15 cellular contexts compared by ENCODE assay signal in the genomic region with DNA sequence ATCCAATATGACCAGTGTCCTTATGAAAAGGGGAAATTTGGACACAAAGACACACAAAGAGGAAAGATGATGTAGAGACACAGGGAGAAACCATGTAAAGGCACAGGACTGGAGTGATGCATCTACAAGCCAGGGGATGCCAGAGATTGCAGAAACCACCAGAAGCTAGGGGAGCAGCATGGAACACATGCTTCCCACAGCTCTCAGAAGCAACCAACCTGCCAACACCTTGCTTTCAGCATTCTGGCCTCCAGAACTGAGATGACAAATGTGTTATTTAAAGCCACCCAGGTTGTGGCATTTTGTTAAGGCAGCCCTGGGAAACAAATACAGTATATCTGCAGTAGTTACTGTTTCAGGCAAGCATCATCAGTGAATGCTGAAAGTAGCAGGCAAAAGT. TPM values are rescaled to one million over a fixed set of nuclear protein-coding genes. Genes with fewer than 3 reads are reported as not detected.
DNase-seq lines count a peak whose midpoint lies in the region; ATAC-seq and TF ChIP-seq lines count a peak whose summit lies in the region.
"Had no signal": no experiment of that assay in that cellular context is flagged by ENCODE, and none has a peak within 500 bp of the region (broad histone marks: within the 10 kb centered on the region; RNA-seq: fewer than 3 reads in every experiment).

No MANE protein-coding gene starts in this region.

- H3K36me3 Mint-ChIP-seq in central memory CD8-positive, alpha-beta T cell (ENCODE audit: insufficient read depth), result peaks cover 11% of the 10 kb centered on the region
- H3K36me3 Mint-ChIP-seq in memory B cell (peaks cover 29% of the 10 kb centered on the region), progenitor cell of endocrine pancreas (ENCODE audit: insufficient read depth) (peaks cover 50% of the 10 kb centered on the region)
- H3K36me3 Mint-ChIP-seq in activated naive CD4-positive, alpha-beta T cell treated with anti-CD3 and anti-CD28 coated beads for 36 hours (ENCODE audit: low read depth), result peaks cover 48% of the 10 kb centered on the region

- CTCF ChIA-PET in activated naive CD4-positive, alpha-beta T cell treated with anti-CD3 and anti-CD28 coated beads for 36 hours (lab: Charles Lee), result no interaction called here
- CTCF ChIA-PET in RWPE1 (lab: Yijun Ruan, JAX), result no interaction called here

- intact Hi-C loops in left ventricle myocardium superior (cut with micrococcal nuclease) (no loop called here), right cardiac atrium (cut with DNase I) (no loop called here)
- intact Hi-C loops in activated naive CD4-positive, alpha-beta T cell treated with anti-CD3 and anti-CD28 coated beads for 36 hours (cut with micrococcal nuclease), result no loop called here

- TF ChIP-seq CTCF in RWPE1 (conservative IDR thresholded peaks at IDR 0.05; ENCODE audit: low read depth) (no peak), progenitor cell of endocrine pancreas (IDR thresholded peaks at IDR 0.05; ENCODE audit: unreplicated experiment) (no peak)

- H3K4me3 ChIP-seq in right cardiac atrium (ENCODE audit: low read length), result no peak overlapping the region
- H3K4me3 ChIP-seq: BLaER1 had no signal

- POLR2A ChIA-PET in RWPE1 (lab: Yijun Ruan, JAX; ENCODE audit: low non-redundant PET), result no interaction called here

- H3K27me3 Mint-ChIP-seq in central memory CD8-positive, alpha-beta T cell, result no peaks in the 10 kb centered on the region
- no peaks in the 10 kb centered on the region for H3K27me3 Mint-ChIP-seq in memory B cell
- no peaks in the 10 kb centered on the region for H3K27me3 Mint-ChIP-seq in activated naive CD4-positive, alpha-beta T cell treated with anti-CD3 and anti-CD28 coated beads for 36 hours (ENCODE audit: low read depth)
- no peaks in the 10 kb centered on the region for H3K27me3 Mint-ChIP-seq in progenitor cell of endocrine pancreas

- H3K9me3 Mint-ChIP-seq in central memory CD8-positive, alpha-beta T cell, result no peaks in the 10 kb centered on the region
- H3K9me3 Mint-ChIP-seq in memory B cell (peaks cover 4% of the 10 kb centered on the region), progenitor cell of endocrine pancreas (ENCODE audit: low read depth) (peaks cover 27% of the 10 kb centered on the region)
- peaks cover 1% of the 10 kb centered on the region for H3K9me3 Mint-ChIP-seq in activated naive CD4-positive, alpha-beta T cell treated with anti-CD3 and anti-CD28 coated beads for 36 hours
- H3K9me3 Mint-ChIP-seq: CD8-positive, alpha-beta T cell had no signal

- peak overlapping the region; percentile 9 for H3K27ac Mint-ChIP-seq in central memory CD8-positive, alpha-beta T cell (ENCODE audit: low read depth)
- H3K27ac Mint-ChIP-seq in memory B cell, result peak overlapping the region; percentile 81
- H3K27ac Mint-ChIP-seq in activated naive CD4-positive, alpha-beta T cell treated with anti-CD3 and anti-CD28 coated beads for 36 hours, result no peak overlapping the region
- H3K27ac Mint-ChIP-seq in progenitor cell of endocrine pancreas, result no peak overlapping the region
- H3K27ac Mint-ChIP-seq: CD8-positive, alpha-beta T cell; H9 had no signal

- ATAC-seq in left ventricle myocardium superior, result peak; percentile 54
- ATAC-seq in right cardiac atrium, result no peak
- no peak for ATAC-seq in central memory CD8-positive, alpha-beta T cell (replicated peaks; ENCODE audit: extremely low read depth, poor library complexity, severe bottlenecking)
- ATAC-seq in memory B cell (ENCODE audit: low read depth), result no peak
- ATAC-seq: CD8-positive, alpha-beta T cell had no signal

- H3K27me3 ChIP-seq in right cardiac atrium (ENCODE audit: control insufficient read depth, insufficient read depth), result no peaks in the 10 kb centered on the region
- H3K27me3 ChIP-seq: BLaER1 had no signal

- no peak for DNase-seq in left ventricle myocardium superior
- DNase-seq in right cardiac atrium, result no peak
- no peak for DNase-seq in central memory CD8-positive, alpha-beta T cell (ENCODE audit: low spot score in 2 of 2)
- no peak for DNase-seq in memory B cell (ENCODE audit: low spot score in 2 of 2)
- DNase-seq in activated naive CD4-positive, alpha-beta T cell treated with anti-CD3 and anti-CD28 coated beads for 36 hours, result no peak
- no peak for DNase-seq in RWPE1 (ENCODE audit: low spot score)
- no peak for DNase-seq in progenitor cell of endocrine pancreas (ENCODE audit: low spot score, unreplicated experiment)
- DNase-seq: 8988T; Calu3; CD8-positive, alpha-beta T cell; DMS53; DND-41; EL; H9 had no signal

- peaks cover 1% of the 10 kb centered on the region for H3K9me3 ChIP-seq in right cardiac atrium (ENCODE audit: control insufficient read depth, low read length)

- H3K4me1 ChIP-seq in right cardiac atrium (ENCODE audit: control insufficient read depth, insufficient read depth, low read length), result peaks cover 3% of the 10 kb centered on the region

- H3K27ac ChIP-seq in right cardiac atrium (ENCODE audit: low read length) (no peak overlapping the region), RWPE1 (no peak overlapping the region)
- H3K27ac ChIP-seq: BLaER1 had no signal

- peaks cover 38% of the 10 kb centered on the region for H3K4me1 Mint-ChIP-seq in central memory CD8-positive, alpha-beta T cell
- H3K4me1 Mint-ChIP-seq in memory B cell (peaks cover 25% of the 10 kb centered on the region), progenitor cell of endocrine pancreas (ENCODE audit: low read depth) (peaks cover 4% of the 10 kb centered on the region)
- H3K4me1 Mint-ChIP-seq in activated naive CD4-positive, alpha-beta T cell treated with anti-CD3 and anti-CD28 coated beads for 36 hours (ENCODE audit: low read depth), result peaks cover 2% of the 10 kb centered on the region
- H3K4me1 Mint-ChIP-seq: H9 had no signal

- no peak overlapping the region for H3K4me3 Mint-ChIP-seq in central memory CD8-positive, alpha-beta T cell
- H3K4me3 Mint-ChIP-seq in memory B cell (no peak overlapping the region), progenitor cell of endocrine pancreas (ENCODE audit: low read depth) (no peak overlapping the region)
- no peak overlapping the region for H3K4me3 Mint-ChIP-seq in activated naive CD4-positive, alpha-beta T cell treated with anti-CD3 and anti-CD28 coated beads for 36 hours
- H3K4me3 Mint-ChIP-seq: CD8-positive, alpha-beta T cell; H9 had no signal

RNA-seq across cellular contexts. Expression of gene DAP, which starts 23.2 kb away (rescaled TPM):
- 16.9 TPM for total RNA-seq in left ventricle myocardium superior
- 10 to 100 TPM; 49.3 to 77.0 (median 61.5) TPM for total RNA-seq in right cardiac atrium
- polyA plus RNA-seq in right cardiac atrium, result 43.2 TPM
- total RNA-seq in activated naive CD4-positive, alpha-beta T cell treated with anti-CD3 and anti-CD28 coated beads for 36 hours, result 10 to 100 TPM; 29.5 to 29.7 TPM
- total RNA-seq in progenitor cell of endocrine pancreas, result 91.1 and 91.4 TPM in 2 replicates

Comparison
In these comparisons a context has a peak if more than half of its experiments do, and no peak if none do; other contexts are left out.
1. H3K27ac Mint-ChIP-seq: peak in central memory CD8-positive, alpha-beta T cell (single experiment) and memory B cell (single experiment); none in activated naive CD4-positive, alpha-beta T cell treated with anti-CD3 and anti-CD28 coated beads for 36 hours (single experiment) and progenitor cell of endocrine pancreas (single experiment).